17 cellular contexts compared by ENCODE assay signal in the genomic region with DNA sequence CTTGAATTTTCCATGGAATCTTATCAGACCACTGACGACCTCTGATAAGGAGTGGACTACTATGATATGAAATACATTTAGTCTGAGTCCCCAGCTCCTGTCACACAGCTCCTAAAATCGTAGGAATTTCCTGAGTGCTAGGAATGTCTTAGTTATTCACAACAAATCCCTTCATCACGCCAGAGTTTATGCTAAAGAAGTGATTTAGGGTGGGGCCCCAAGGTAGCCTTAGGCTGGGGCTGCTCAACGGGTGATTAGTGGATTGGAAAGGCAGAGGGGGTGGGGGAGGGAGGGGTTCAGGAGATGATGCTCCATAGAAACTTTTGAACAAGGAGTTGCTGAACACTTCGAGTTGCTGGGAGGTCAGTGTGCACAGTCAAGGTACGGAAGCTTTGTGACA. TPM values are rescaled to one million over a fixed set of nuclear protein-coding genes. Genes with fewer than 3 reads are reported as not detected.
DNase-seq lines count a peak whose midpoint lies in the region; ATAC-seq and TF ChIP-seq lines count a peak whose summit lies in the region.
"Had no signal": no experiment of that assay in that cellular context is flagged by ENCODE, and none has a peak within 500 bp of the region (broad histone marks: within the 10 kb centered on the region; RNA-seq: fewer than 3 reads in every experiment).

No MANE protein-coding gene starts in this region.

- TF ChIP-seq CTCF in GM23338 (conservative IDR thresholded peaks at IDR 0.05; ENCODE audit: low read depth in 2 of 2), result no peak

- no peaks in the 10 kb centered on the region for H4K20me1 ChIP-seq in GM23338 (replicated peaks; ENCODE audit: insufficient read depth)

- peaks cover 15% of the 10 kb centered on the region for H3K4me1 Mint-ChIP-seq in GM23338

- peaks cover 4% of the 10 kb centered on the region; the same call in 1 of the 2 replicates for H3F3A ChIP-seq in GM23338 (replicated peaks; ENCODE audit: low read depth)

- H3K4me1 ChIP-seq in GM23338 (ENCODE audit: insufficient read depth), result peaks cover 21% of the 10 kb centered on the region

- peaks cover 11% of the 10 kb centered on the region for H3K27me3 Mint-ChIP-seq in GM23338 (ENCODE audit: insufficient read depth, low read depth, poor library complexity)

- H3K4me3 ChIP-seq in GM23338, result peak overlapping the region; percentile 29; the same call in 1 of the 2 replicates
- no peak overlapping the region for H3K4me3 ChIP-seq in SK-N-MC

- no peak overlapping the region for H3K4me3 Mint-ChIP-seq in GM23338

- no peaks in the 10 kb centered on the region for H3K9me3 ChIP-seq in SK-N-MC (ENCODE audit: low read depth, low read length)

- DNase-seq in GM23338 (ENCODE audit: low spot score), result peak; percentile 86
- peak; percentile 2 for DNase-seq in SK-N-MC (ENCODE audit: low read depth, low spot score)
- peak; percentile 23 for DNase-seq in iPS-NIHi7 (ENCODE audit: extremely low spot score)
- peak; percentile 23 for DNase-seq in renal cortical epithelial cell (ENCODE audit: low read depth)
- DNase-seq in GF-D8 (lab: John Stamatoyannopoulos, UW), result no peak
- no peak for DNase-seq in NK-92 (lab: John Stamatoyannopoulos, UW; ENCODE audit: unreplicated experiment)
- DNase-seq: C1 segment of cervical spinal cord, DMS79, KBM-7, NCI-H1105 treated with DMSO at 0.1 percent for 48 hours, NCI-H1694, NCI-H2081 treated with DMSO at 0.1 percent for 48 hours, RPMI8226, SHP77 treated with DMSO at 0.1 percent for 48 hours, T-helper 1 cell had no signal

- peaks cover 4% of the 10 kb centered on the region; the same call in 1 of the 3 replicates for H3K9me3 Mint-ChIP-seq in GM23338

- H3K9ac ChIP-seq in SK-N-MC (ENCODE audit: insufficient read length), result no peak overlapping the region

- peaks cover 4% of the 10 kb centered on the region; the same call in 1 of the 2 replicates for H3K9me2 ChIP-seq in GM23338 (ENCODE audit: insufficient read depth)

- peak overlapping the region; percentile 35 for H2AFZ ChIP-seq in GM23338

- H3K27me3 ChIP-seq in GM23338 (ENCODE audit: insufficient read depth), result no peaks in the 10 kb centered on the region

- H3K27ac Mint-ChIP-seq in GM23338, result no peak overlapping the region

- H3K27ac ChIP-seq in GM23338 (ENCODE audit: low read depth), result peak overlapping the region; percentile 45; the same call in 1 of the 2 replicates
- no peak overlapping the region for H3K27ac ChIP-seq in SK-N-MC

- peak overlapping the region; percentile 66 for H3K4me2 ChIP-seq in GM23338

- no peaks in the 10 kb centered on the region for H3K79me2 ChIP-seq in GM23338 (replicated peaks; ENCODE audit: insufficient read depth)

- ATAC-seq in GM23338, result peak; percentile 31; the same call in 2 of the 3 replicates
- no peak for ATAC-seq in HG03175 (IDR thresholded peaks at IDR 0.05; ENCODE audit: unreplicated experiment)
- ATAC-seq: SK-N-SH treated with all-trans-retinoic acid at 6 μM for 48 hours had no signal

- peaks cover 2% of the 10 kb centered on the region; the same call in 1 of the 3 replicates for H3K36me3 Mint-ChIP-seq in GM23338 (ENCODE audit: low read depth)

- H3K36me3 ChIP-seq in GM23338 (ENCODE audit: insufficient read depth) (no peaks in the 10 kb centered on the region), SK-N-MC (ENCODE audit: insufficient read depth, low read length) (no peaks in the 10 kb centered on the region)

TF ChIP-seq in GM23338, 12 proteins besides CTCF, POLR2A, EP300 and RAD21 (continues in another document):
- TF ChIP-seq EZH2 (IDR thresholded peaks at IDR 0.05; ENCODE audit: low read depth, unreplicated experiment) (no peak), NANOG (IDR thresholded peaks at IDR 0.05; ENCODE audit: borderline replicate concordance) (no peak), ZNF331 (CRISPR knock-in tag; IDR thresholded peaks at IDR 0.05; ENCODE audit: low read depth) (no peak), STAT1 (IDR thresholded peaks at IDR 0.05; ENCODE audit: unreplicated experiment) (no peak), EZH2phosphoT487 (IDR thresholded peaks at IDR 0.05; ENCODE audit: unreplicated experiment) (no peak), JUNB (IDR thresholded peaks at IDR 0.05; ENCODE audit: unreplicated experiment) (no peak), CREB1 (CRISPR knock-in tag; IDR thresholded peaks at IDR 0.05; ENCODE audit: low read depth) (no peak), ZNF114 (CRISPR knock-in tag; IDR thresholded peaks at IDR 0.05) (no peak)
- TF ChIP-seq, protein P1, sequence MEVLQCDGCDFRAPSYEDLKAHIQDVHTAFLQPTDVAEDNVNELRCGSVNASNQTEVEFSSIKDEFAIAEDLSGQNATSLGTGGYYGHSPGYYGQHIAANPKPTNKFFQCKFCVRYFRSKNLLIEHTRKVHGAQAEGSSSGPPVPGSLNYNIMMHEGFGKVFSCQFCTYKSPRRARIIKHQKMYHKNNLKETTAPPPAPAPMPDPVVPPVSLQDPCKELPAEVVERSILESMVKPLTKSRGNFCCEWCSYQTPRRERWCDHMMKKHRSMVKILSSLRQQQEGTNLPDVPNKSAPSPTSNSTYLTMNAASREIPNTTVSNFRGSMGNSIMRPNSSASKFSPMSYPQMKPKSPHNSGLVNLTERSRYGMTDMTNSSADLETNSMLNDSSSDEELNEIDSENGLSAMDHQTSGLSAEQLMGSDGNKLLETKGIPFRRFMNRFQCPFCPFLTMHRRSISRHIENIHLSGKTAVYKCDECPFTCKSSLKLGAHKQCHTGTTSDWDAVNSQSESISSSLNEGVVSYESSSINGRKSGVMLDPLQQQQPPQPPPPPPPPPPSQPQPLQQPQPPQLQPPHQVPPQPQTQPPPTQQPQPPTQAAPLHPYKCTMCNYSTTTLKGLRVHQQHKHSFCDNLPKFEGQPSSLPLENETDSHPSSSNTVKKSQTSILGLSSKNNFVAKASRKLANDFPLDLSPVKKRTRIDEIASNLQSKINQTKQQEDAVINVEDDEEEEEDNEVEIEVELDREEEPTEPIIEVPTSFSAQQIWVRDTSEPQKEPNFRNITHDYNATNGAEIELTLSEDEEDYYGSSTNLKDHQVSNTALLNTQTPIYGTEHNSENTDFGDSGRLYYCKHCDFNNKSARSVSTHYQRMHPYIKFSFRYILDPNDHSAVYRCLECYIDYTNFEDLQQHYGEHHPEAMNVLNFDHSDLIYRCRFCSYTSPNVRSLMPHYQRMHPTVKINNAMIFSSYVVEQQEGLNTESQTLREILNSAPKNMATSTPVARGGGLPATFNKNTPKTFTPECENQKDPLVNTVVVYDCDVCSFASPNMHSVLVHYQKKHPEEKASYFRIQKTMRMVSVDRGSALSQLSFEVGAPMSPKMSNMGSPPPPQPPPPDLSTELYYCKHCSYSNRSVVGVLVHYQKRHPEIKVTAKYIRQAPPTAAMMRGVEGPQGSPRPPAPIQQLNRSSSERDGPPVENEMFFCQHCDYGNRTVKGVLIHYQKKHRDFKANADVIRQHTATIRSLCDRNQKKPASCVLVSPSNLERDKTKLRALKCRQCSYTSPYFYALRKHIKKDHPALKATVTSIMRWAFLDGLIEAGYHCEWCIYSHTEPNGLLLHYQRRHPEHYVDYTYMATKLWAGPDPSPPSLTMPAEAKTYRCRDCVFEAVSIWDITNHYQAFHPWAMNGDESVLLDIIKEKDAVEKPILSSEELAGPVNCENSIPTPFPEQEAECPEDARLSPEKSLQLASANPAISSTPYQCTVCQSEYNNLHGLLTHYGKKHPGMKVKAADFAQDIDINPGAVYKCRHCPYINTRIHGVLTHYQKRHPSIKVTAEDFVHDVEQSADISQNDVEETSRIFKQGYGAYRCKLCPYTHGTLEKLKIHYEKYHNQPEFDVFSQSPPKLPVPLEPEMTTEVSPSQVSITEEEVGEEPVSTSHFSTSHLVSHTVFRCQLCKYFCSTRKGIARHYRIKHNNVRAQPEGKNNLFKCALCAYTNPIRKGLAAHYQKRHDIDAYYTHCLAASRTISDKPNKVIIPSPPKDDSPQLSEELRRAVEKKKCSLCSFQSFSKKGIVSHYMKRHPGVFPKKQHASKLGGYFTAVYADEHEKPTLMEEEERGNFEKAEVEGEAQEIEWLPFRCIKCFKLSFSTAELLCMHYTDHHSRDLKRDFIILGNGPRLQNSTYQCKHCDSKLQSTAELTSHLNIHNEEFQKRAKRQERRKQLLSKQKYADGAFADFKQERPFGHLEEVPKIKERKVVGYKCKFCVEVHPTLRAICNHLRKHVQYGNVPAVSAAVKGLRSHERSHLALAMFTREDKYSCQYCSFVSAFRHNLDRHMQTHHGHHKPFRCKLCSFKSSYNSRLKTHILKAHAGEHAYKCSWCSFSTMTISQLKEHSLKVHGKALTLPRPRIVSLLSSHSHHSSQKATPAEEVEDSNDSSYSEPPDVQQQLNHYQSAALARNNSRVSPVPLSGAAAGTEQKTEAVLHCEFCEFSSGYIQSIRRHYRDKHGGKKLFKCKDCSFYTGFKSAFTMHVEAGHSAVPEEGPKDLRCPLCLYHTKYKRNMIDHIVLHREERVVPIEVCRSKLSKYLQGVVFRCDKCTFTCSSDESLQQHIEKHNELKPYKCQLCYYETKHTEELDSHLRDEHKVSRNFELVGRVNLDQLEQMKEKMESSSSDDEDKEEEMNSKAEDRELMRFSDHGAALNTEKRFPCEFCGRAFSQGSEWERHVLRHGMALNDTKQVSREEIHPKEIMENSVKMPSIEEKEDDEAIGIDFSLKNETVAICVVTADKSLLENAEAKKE (CRISPR knock-in tag; IDR thresholded peaks at IDR 0.05), result no peak

RNA-seq across cellular contexts. Expression of a gene that starts 7.0 kb away (rescaled TPM):
- 82.5 and 90.5 TPM in 2 replicates for total RNA-seq in GM23338 (2014; rRNA removed; shearing (Covaris generic))
- polyA plus RNA-seq in GM23338 (2016; fragmentation: Nextera tagmentation; extraction: Ambion mirVana), result 32.5 and 37.2 TPM in 2 replicates
- 0.35 and 3.1 TPM in 2 replicates for total RNA-seq in renal cortical epithelial cell

RNA-seq across cellular contexts. Expression of a gene that starts 25.8 kb away (rescaled TPM):
- total RNA-seq in GM23338 (2014; rRNA removed; shearing (Covaris generic)), result 11.1 and 12.0 TPM in 2 replicates
- polyA plus RNA-seq in GM23338 (2016; fragmentation: Nextera tagmentation; extraction: Ambion mirVana), result 7.1 and 7.2 TPM in 2 replicates
- 33.3 and 37.5 TPM in 2 replicates for total RNA-seq in renal cortical epithelial cell

Comparison
In these comparisons a context has a peak if more than half of its experiments do, and no peak if none do; other contexts are left out.
1. DNase-seq: peak in GM23338 (single experiment), SK-N-MC (single experiment), iPS-NIHi7 (single experiment) and renal cortical epithelial cell (single experiment); none in GF-D8 (single experiment) and NK-92 (single experiment).
2. RNA of a gene that starts 7.0 kb away (total RNA-seq): 82.5 to 90.5 TPM in GM23338; 0.35 to 3.1 TPM in renal cortical epithelial cell; every median in the first group is over 10 times any median in the second.